22 cellular contexts compared by ENCODE assay signal in genomic region chr15:68330461-68330860, GRCh38. TPM values are rescaled to one million over a fixed set of nuclear protein-coding genes. Genes with fewer than 3 reads are reported as not detected.
DNase-seq lines count a peak whose midpoint lies in the region; ATAC-seq and TF ChIP-seq lines count a peak whose summit lies in the region.
"Had no signal": no experiment of that assay in that cellular context is flagged by ENCODE, and none has a peak within 500 bp of the region (broad histone marks: within the 10 kb centered on the region; RNA-seq: fewer than 3 reads in every experiment).

No MANE protein-coding gene starts in this region.

- peak overlapping the region; percentile 11 for H3K4me3 Mint-ChIP-seq in type B pancreatic cell
- H3K4me3 Mint-ChIP-seq: IgD-negative memory B cell had no signal

- ATAC-seq in GM19397 (IDR thresholded peaks at IDR 0.05; ENCODE audit: unreplicated experiment) (no peak), GM21786 (IDR thresholded peaks at IDR 0.05; ENCODE audit: unreplicated experiment) (no peak)
- ATAC-seq: PC-3, SK-N-SH treated with all-trans-retinoic acid at 6 μM for 48 hours had no signal

- no peak overlapping the region for H3K27ac ChIP-seq in iPS-20b (ENCODE audit: low read length)
- H3K27ac ChIP-seq: C4-2B, HL-60 had no signal

- H3K4me1 ChIP-seq in iPS-20b (ENCODE audit: insufficient read depth, low read length) = peaks cover 34% of the 10 kb centered on the region; the same call in 1 of the 2 replicates

- H3K4me1 Mint-ChIP-seq in type B pancreatic cell (ENCODE audit: unreplicated experiment) = peaks cover 35% of the 10 kb centered on the region
- H3K4me1 Mint-ChIP-seq: IgD-negative memory B cell had no signal

- H3K9me3 ChIP-seq in iPS-20b (ENCODE audit: insufficient read depth, low read depth, low read length) = no peaks in the 10 kb centered on the region
- H3K9me3 ChIP-seq: MG63 had no signal

- peak overlapping the region; percentile 11; the same call in 1 of the 2 replicates for H3K9ac ChIP-seq in iPS-20b (ENCODE audit: low read depth, low read length)

- H3K27ac Mint-ChIP-seq in type B pancreatic cell = peak overlapping the region; percentile 32
- H3K27ac Mint-ChIP-seq: IgD-negative memory B cell had no signal

- peak overlapping the region; percentile 38; the same call in 1 of the 2 replicates for H3K4me3 ChIP-seq in iPS-20b (ENCODE audit: low read length)
- H3K4me3 ChIP-seq: MG63 had no signal

- peaks cover 15% of the 10 kb centered on the region; the same call in 1 of the 2 replicates for H3K27me3 ChIP-seq in iPS-20b (ENCODE audit: insufficient read depth, low read length)
- H3K27me3 ChIP-seq: MG63 had no signal

- DNase-seq in NCI-H446 treated with DMSO at 0.1 percent for 48 hours (lab: John Stamatoyannopoulos, UW) (peak; percentile 35), brain pericyte (ENCODE audit: low read depth, low spot score) (peak; percentile 58), type B pancreatic cell (ENCODE audit: extremely low spot score, unreplicated experiment) (no peak), NCI-H69 (lab: John Stamatoyannopoulos, UW) (no peak)
- DNase-seq: ACHN, HCEC 1CT, Kasumi-1, MG63, NCI-H1048, NCI-H1436 treated with DMSO at 0.1 percent for 48 hours, NCI-H2029, NCI-H510A treated with DMSO at 0.1 percent for 48 hours, PC-3, RPMI8226, SHP77 treated with DMSO at 0.1 percent for 48 hours had no signal

- H3K36me3 Mint-ChIP-seq in type B pancreatic cell = no peaks in the 10 kb centered on the region
- H3K36me3 Mint-ChIP-seq: IgD-negative memory B cell had no signal

- TF ChIP-seq CTCF in type B pancreatic cell (conservative IDR thresholded peaks at IDR 0.05) = no peak

- no peaks in the 10 kb centered on the region for H3K9me3 Mint-ChIP-seq in type B pancreatic cell
- H3K9me3 Mint-ChIP-seq: IgD-negative memory B cell had no signal

- no peaks in the 10 kb centered on the region for H3K36me3 ChIP-seq in iPS-20b (ENCODE audit: insufficient read depth, low read depth, low read length)

- peaks cover 25% of the 10 kb centered on the region for H3K27me3 Mint-ChIP-seq in type B pancreatic cell

RNA-seq across cellular contexts. Expression of gene FEM1B, which starts 52.9 kb away (rescaled TPM):
- total RNA-seq in type B pancreatic cell (ENCODE audit: low replicate concordance) = 54.2 and 63.1 TPM in 2 replicates

Comparison
In these comparisons a context has a peak if more than half of its experiments do, and no peak if none do; other contexts are left out.
1. DNase-seq: peak in NCI-H446 treated with DMSO at 0.1 percent for 48 hours (single experiment) and brain pericyte (single experiment); none in type B pancreatic cell (single experiment) and NCI-H69 (single experiment).